ENCODE assay signal across 1 cellular context in genomic region chr12:31331242-31331641, GRCh38.
TF ChIP-seq lines count a peak whose summit lies in the region.

No MANE protein-coding gene starts in this region.

TF ChIP-seq in K562, 482 proteins besides CTCF, POLR2A, EP300 and RAD21 (continued from another document):
- TF ChIP-seq USF2 (CRISPR knock-in tag; IDR thresholded peaks at IDR 0.05) (no peak), ZBED1 (IDR thresholded peaks at IDR 0.05) (no peak), ZNF280B (CRISPR knock-in tag; IDR thresholded peaks at IDR 0.05) (no peak), ZNF354B (CRISPR knock-in tag; IDR thresholded peaks at IDR 0.05) (no peak), TARDBP (IDR thresholded peaks at IDR 0.05) (no peak), RNF2 (IDR thresholded peaks at IDR 0.05) (0 out of 2 replicates have a peak, but pooled peaks have one; percentile 26), PHF20 (IDR thresholded peaks at IDR 0.05; ENCODE audit: partially characterized antibody) (no peak), RBM22 (IDR thresholded peaks at IDR 0.05; ENCODE audit: low read depth, low read length, poor library complexity, severe bottlenecking) (no peak), ZNF76 (CRISPR knock-in tag; IDR thresholded peaks at IDR 0.05; ENCODE audit: borderline replicate concordance) (no peak), RBFOX2 (IDR thresholded peaks at IDR 0.05; ENCODE audit: low read depth, low read length) (no peak), BMI1 (IDR thresholded peaks at IDR 0.05; ENCODE audit: low read length) (0 out of 2 replicates have a peak, but pooled peaks have one; percentile 28), CEBPB (tag; IDR thresholded peaks at IDR 0.05) (no peak), ZBTB1 (CRISPR knock-in tag; IDR thresholded peaks at IDR 0.05; ENCODE audit: borderline replicate concordance, low read depth) (no peak), STAG1 (CRISPR knock-in tag; IDR thresholded peaks at IDR 0.05; ENCODE audit: borderline replicate concordance) (no peak), GTF2B (IDR thresholded peaks at IDR 0.05; ENCODE audit: extremely low read depth, insufficient read length) (no peak), BACH1 (tag; IDR thresholded peaks at IDR 0.05) (no peak), ZNF431 (CRISPR knock-in tag; IDR thresholded peaks at IDR 0.05) (no peak), ESRRA (IDR thresholded peaks at IDR 0.05; ENCODE audit: borderline replicate concordance, low read depth) (no peak), ZFP36 (IDR thresholded peaks at IDR 0.05; ENCODE audit: low read depth, low read length, partially characterized antibody) (peak; percentile 11), NCOR1 (IDR thresholded peaks at IDR 0.05) (no peak)
